In the genomic region with DNA sequence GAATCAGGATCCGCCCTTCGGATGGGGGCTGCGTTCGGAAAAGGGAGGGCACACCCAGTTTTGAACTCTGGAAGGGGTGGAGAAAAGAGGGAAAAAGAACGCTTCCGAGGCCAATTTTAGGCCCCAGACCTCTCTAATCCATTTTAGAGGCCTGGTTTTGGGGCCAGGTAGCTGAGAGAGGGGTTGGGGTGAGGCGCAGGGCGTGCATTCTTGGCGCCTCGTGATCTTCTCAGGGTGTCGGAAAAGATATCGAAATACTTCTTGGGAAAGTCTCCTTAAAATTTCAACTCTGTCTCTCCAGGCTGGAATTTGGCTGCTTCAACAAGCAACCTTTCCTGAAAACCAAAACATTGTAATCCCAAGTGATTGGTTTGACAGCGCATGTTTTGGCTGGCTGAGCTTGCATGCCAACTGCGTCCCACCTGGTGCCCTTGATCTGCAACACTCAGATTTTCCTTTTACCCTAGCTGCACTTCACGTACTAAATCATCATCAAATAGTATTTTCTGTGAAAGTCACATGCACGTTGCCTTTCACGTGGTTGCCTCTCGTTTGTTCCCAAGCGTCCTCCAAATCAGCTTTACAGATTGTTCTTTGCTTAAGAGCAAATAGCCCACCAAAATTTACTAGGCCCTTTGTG, we compare ENCODE assay signal across 8 cellular contexts. TPM values are rescaled to one million over a fixed set of nuclear protein-coding genes. Genes with fewer than 3 reads are reported as not detected.
DNase-seq lines count a peak whose midpoint lies in the region; ATAC-seq and TF ChIP-seq lines count a peak whose summit lies in the region.

No MANE protein-coding gene starts in this region.

- no peaks in the 10 kb centered on the region for H3K9me3 Mint-ChIP-seq in effector memory CD8-positive, alpha-beta T cell
- H3K9me3 Mint-ChIP-seq in natural killer cell = no peaks in the 10 kb centered on the region
- H3K9me3 Mint-ChIP-seq in stimulated activated naive CD8-positive, alpha-beta T cell treated with anti-CD3 and anti-CD28 coated beads, Interleukin-15, amount 100 ng/mL, for 72 hours = no peaks in the 10 kb centered on the region

- peaks cover 34% of the 10 kb centered on the region for H3K36me3 Mint-ChIP-seq in effector memory CD8-positive, alpha-beta T cell (ENCODE audit: insufficient read depth)
- peaks cover 7% of the 10 kb centered on the region for H3K36me3 Mint-ChIP-seq in natural killer cell

- no peaks in the 10 kb centered on the region for H3K27me3 Mint-ChIP-seq in effector memory CD8-positive, alpha-beta T cell
- H3K27me3 Mint-ChIP-seq in natural killer cell (ENCODE audit: low read depth in 2 of 2) = no peaks in the 10 kb centered on the region
- H3K27me3 Mint-ChIP-seq in stimulated activated naive CD8-positive, alpha-beta T cell treated with anti-CD3 and anti-CD28 coated beads, Interleukin-15, amount 100 ng/mL, for 72 hours = no peaks in the 10 kb centered on the region

- DNase-seq in ACHN (peak; percentile 25), NCI-H2196 (lab: John Stamatoyannopoulos, UW; ENCODE audit: unreplicated experiment) (peak; percentile 40), natural killer cell (no peak), GM19238 (ENCODE audit: insufficient read length, low spot score) (no peak)
- DNase-seq in activated CD4-positive, alpha-beta T cell treated with anti-CD3 and anti-CD28 coated beads, Interleukin-2, amount 50 U/mL, for 4 hours = peak; percentile 55 to 57
- DNase-seq in effector memory CD8-positive, alpha-beta T cell = peak in 1 of 3 experiments; percentile 4
- peak; percentile 51 to 64 for DNase-seq in stimulated activated naive CD8-positive, alpha-beta T cell treated with anti-CD3 and anti-CD28 coated beads, Interleukin-15, amount 100 ng/mL, for 72 hours

- in situ Hi-C loops in ACHN (cut with HindIII; ENCODE audit: low pct_ligation_motif_present, low pct_unique_long_range_greater_than_20kb, low sequenced_read_pairs) = no loop called here

- no peak for TF ChIP-seq CTCF in natural killer cell (IDR thresholded peaks at IDR 0.05)

- peaks cover 27 to 43% of the 10 kb centered on the region in 2 donors for H3K4me1 Mint-ChIP-seq in effector memory CD8-positive, alpha-beta T cell (ENCODE audit: low read depth in 2 of 2)
- H3K4me1 Mint-ChIP-seq in natural killer cell = peaks cover 39 to 45% of the 10 kb centered on the region in 2 donors
- peaks cover 33% of the 10 kb centered on the region for H3K4me1 Mint-ChIP-seq in stimulated activated naive CD8-positive, alpha-beta T cell treated with anti-CD3 and anti-CD28 coated beads, Interleukin-15, amount 100 ng/mL, for 72 hours

- intact Hi-C loops in natural killer cell (cut with micrococcal nuclease) = loop anchor here (1.0 to 10.0 kb wide), 4 partner anchors 68 to 316 kb away; a partner anchor contains a TSS

- peak overlapping the region; percentile 100 for H3K27ac Mint-ChIP-seq in effector memory CD8-positive, alpha-beta T cell
- H3K27ac Mint-ChIP-seq in natural killer cell = peak overlapping the region; percentile 90 to 99
- peak overlapping the region; percentile 100 for H3K27ac Mint-ChIP-seq in stimulated activated naive CD8-positive, alpha-beta T cell treated with anti-CD3 and anti-CD28 coated beads, Interleukin-15, amount 100 ng/mL, for 72 hours

- ATAC-seq in GM21723 (IDR thresholded peaks at IDR 0.05; ENCODE audit: unreplicated experiment) (peak; percentile 3), natural killer cell (no peak)
- no peak for ATAC-seq in effector memory CD8-positive, alpha-beta T cell (replicated peaks)
- peak; percentile 1 for ATAC-seq in stimulated activated naive CD8-positive, alpha-beta T cell treated with anti-CD3 and anti-CD28 coated beads, Interleukin-15, amount 100 ng/mL, for 72 hours

- H3K4me3 Mint-ChIP-seq in effector memory CD8-positive, alpha-beta T cell = peak overlapping the region; percentile 92 to 97
- H3K4me3 Mint-ChIP-seq in natural killer cell = peak overlapping the region; percentile 100
- H3K4me3 Mint-ChIP-seq in stimulated activated naive CD8-positive, alpha-beta T cell treated with anti-CD3 and anti-CD28 coated beads, Interleukin-15, amount 100 ng/mL, for 72 hours = peak overlapping the region; percentile 92 to 95

RNA-seq across cellular contexts. Expression of a gene that starts 0.9 kb away (rescaled TPM):
- total RNA-seq in natural killer cell = 100 to 1,000 TPM; 120 to 157 (median 137) TPM

Comparison
In these comparisons a context has a peak if more than half of its experiments do, and no peak if none do; other contexts are left out.
1. DNase-seq: peak in ACHN (single experiment), NCI-H2196 (single experiment), activated CD4-positive, alpha-beta T cell treated with anti-CD3 and anti-CD28 coated beads, Interleukin-2, amount 50 U/mL, for 4 hours (2 of 2) and stimulated activated naive CD8-positive, alpha-beta T cell treated with anti-CD3 and anti-CD28 coated beads, Interleukin-15, amount 100 ng/mL, for 72 hours (2 of 2); none in natural killer cell (single experiment) and GM19238 (single experiment).
2. ATAC-seq: peak in GM21723 (single experiment) and stimulated activated naive CD8-positive, alpha-beta T cell treated with anti-CD3 and anti-CD28 coated beads, Interleukin-15, amount 100 ng/mL, for 72 hours (single experiment); none in effector memory CD8-positive, alpha-beta T cell (single experiment) and natural killer cell (0 of 3).
3. Peak in every context shown above with its lines, with median percentiles within 50 percentile points of each other: H3K27ac Mint-ChIP-seq and H3K4me3 Mint-ChIP-seq.